ENCODE assay signal across 22 cellular contexts in the genomic region with DNA sequence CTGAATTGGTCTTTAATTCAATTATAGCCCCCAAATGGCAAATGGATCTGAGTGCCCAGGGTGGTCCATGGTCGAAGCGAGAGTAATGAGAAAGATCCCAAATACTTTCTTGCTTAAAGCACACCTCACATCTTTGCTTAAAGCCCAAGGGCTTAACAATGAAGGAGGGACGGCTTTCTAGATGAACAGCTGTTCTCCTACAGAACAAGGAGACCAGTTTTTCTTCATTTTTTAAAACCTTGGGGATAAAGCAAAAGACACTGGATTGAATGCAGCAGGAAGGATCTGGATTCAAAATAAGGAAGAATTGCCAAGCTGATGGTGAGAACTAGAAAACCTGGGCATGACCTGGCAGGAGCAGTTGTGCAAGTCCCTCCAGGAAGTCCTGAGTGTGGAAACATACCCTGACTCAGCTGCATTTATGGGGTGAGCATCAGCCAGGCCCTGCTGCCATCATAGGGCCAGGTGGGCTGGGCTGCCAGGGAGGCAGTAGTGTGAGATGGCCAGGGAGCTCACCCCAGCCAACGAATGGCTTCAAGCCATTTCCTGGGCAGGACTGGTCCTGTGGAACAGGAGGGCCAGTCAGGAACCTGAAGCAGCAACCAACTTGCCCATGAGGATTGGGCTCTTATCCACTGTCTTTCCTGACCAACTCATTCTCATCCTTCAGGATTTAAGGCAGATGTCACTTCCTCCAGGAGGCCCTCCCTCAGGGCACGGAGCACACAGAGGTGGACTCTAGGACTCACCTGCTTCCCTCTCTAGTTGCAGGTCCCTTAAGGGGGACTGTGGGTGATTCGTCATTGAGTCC. TPM values are rescaled to one million over a fixed set of nuclear protein-coding genes. Genes with fewer than 3 reads are reported as not detected.
DNase-seq lines count a peak whose midpoint lies in the region; ATAC-seq and TF ChIP-seq lines count a peak whose summit lies in the region.
"Had no signal": no experiment of that assay in that cellular context is flagged by ENCODE, and none has a peak within 500 bp of the region (broad histone marks: within the 10 kb centered on the region; RNA-seq: fewer than 3 reads in every experiment).

No MANE protein-coding gene starts in this region.

- TF ChIP-seq POLR2A in esophagus squamous epithelium (IDR thresholded peaks at IDR 0.05): no peak
- TF ChIP-seq POLR2A in vagina (IDR thresholded peaks at IDR 0.05): no peak

- H3K4me1 ChIP-seq in RWPE2 (ENCODE audit: insufficient read depth, poor library complexity, severe bottlenecking): peaks cover 28% of the 10 kb centered on the region
- H3K4me1 ChIP-seq in esophagus squamous epithelium: peaks cover 18 to 68% (median 20%) of the 10 kb centered on the region in 3 donors
- peaks cover 8% of the 10 kb centered on the region for H3K4me1 ChIP-seq in vagina
- no peaks in the 10 kb centered on the region for H3K4me1 ChIP-seq in left lung
- no peaks in the 10 kb centered on the region for H3K4me1 ChIP-seq in psoas muscle
- H3K4me1 ChIP-seq: BE2C, tibial artery had no signal

- POLR2A ChIA-PET in activated CD4-positive, alpha-beta memory T cell treated with anti-CD3 and anti-CD28 coated beads, Interleukin-2, amount 10 ng/mL, durations not matched to agents 7 days and 5 days (lab: Charles Lee): no interaction called here
- POLR2A ChIA-PET in activated CD4-positive, alpha-beta memory T cell treated with anti-CD3 and anti-CD28 coated beads for 36 hours (lab: Charles Lee): no interaction called here

- H3K9me3 ChIP-seq in RWPE2 (ENCODE audit: severe bottlenecking) (no peaks in the 10 kb centered on the region), esophagus squamous epithelium (no peaks in the 10 kb centered on the region), vagina (no peaks in the 10 kb centered on the region), left lung (no peaks in the 10 kb centered on the region), psoas muscle (no peaks in the 10 kb centered on the region)
- H3K9me3 ChIP-seq: BE2C had no signal

- no peak overlapping the region for H3K4me3 ChIP-seq in RWPE2 (ENCODE audit: severe bottlenecking)
- no peak overlapping the region for H3K4me3 ChIP-seq in esophagus squamous epithelium
- no peak overlapping the region for H3K4me3 ChIP-seq in vagina
- no peak overlapping the region for H3K4me3 ChIP-seq in left lung
- H3K4me3 ChIP-seq in psoas muscle: no peak overlapping the region
- H3K4me3 ChIP-seq: dorsolateral prefrontal cortex, tibial artery had no signal

- ATAC-seq in RWPE2 (ENCODE audit: low read depth) (peak; percentile 97), left lung (no peak), psoas muscle (no peak)
- ATAC-seq: activated CD4-positive, alpha-beta T cell treated with anti-CD3 and anti-CD28 coated beads for 36 hours; stimulated activated memory B cell treated with anti-CD40 and anti-IgM and Interleukin-4, amounts not matched to agents 10 μg/mL and 1 μg/mL and 100 μg/mL, for 72 hours had no signal

- H3K4me3 Mint-ChIP-seq in activated CD4-positive, alpha-beta memory T cell treated with anti-CD3 and anti-CD28 coated beads, Interleukin-2, amount 10 ng/mL, durations not matched to agents 7 days and 5 days: no peak overlapping the region
- no peak overlapping the region for H3K4me3 Mint-ChIP-seq in activated CD4-positive, alpha-beta memory T cell treated with anti-CD3 and anti-CD28 coated beads for 36 hours
- H3K4me3 Mint-ChIP-seq: activated CD4-positive, alpha-beta T cell treated with anti-CD3 and anti-CD28 coated beads for 36 hours; stimulated activated memory B cell treated with anti-CD40 and anti-IgM and Interleukin-4, amounts not matched to agents 10 μg/mL and 1 μg/mL and 100 μg/mL, for 72 hours had no signal

- intact Hi-C loops in activated CD4-positive, alpha-beta memory T cell treated with anti-CD3 and anti-CD28 coated beads for 36 hours (cut with micrococcal nuclease): no loop called here
- intact Hi-C loops in esophagus squamous epithelium (cut with DNase I) (no loop called here), vagina (cut with DNase I) (no loop called here), left lung (cut with DNase I) (no loop called here), psoas muscle (cut with DNase I) (no loop called here)

- H3K36me3 Mint-ChIP-seq in activated CD4-positive, alpha-beta memory T cell treated with anti-CD3 and anti-CD28 coated beads, Interleukin-2, amount 10 ng/mL, durations not matched to agents 7 days and 5 days (ENCODE audit: low read depth): no peaks in the 10 kb centered on the region
- H3K36me3 Mint-ChIP-seq in activated CD4-positive, alpha-beta memory T cell treated with anti-CD3 and anti-CD28 coated beads for 36 hours: no peaks in the 10 kb centered on the region
- H3K36me3 Mint-ChIP-seq: stimulated activated memory B cell treated with anti-CD40 and anti-IgM and Interleukin-4, amounts not matched to agents 10 μg/mL and 1 μg/mL and 100 μg/mL, for 72 hours had no signal

- CTCF ChIA-PET in activated CD4-positive, alpha-beta memory T cell treated with anti-CD3 and anti-CD28 coated beads, Interleukin-2, amount 10 ng/mL, durations not matched to agents 7 days and 5 days (lab: Charles Lee): no interaction called here
- CTCF ChIA-PET in activated CD4-positive, alpha-beta memory T cell treated with anti-CD3 and anti-CD28 coated beads for 36 hours (lab: Charles Lee): no interaction called here

- peaks cover 33% of the 10 kb centered on the region for H3K27me3 Mint-ChIP-seq in activated CD4-positive, alpha-beta memory T cell treated with anti-CD3 and anti-CD28 coated beads, Interleukin-2, amount 10 ng/mL, durations not matched to agents 7 days and 5 days
- H3K27me3 Mint-ChIP-seq in activated CD4-positive, alpha-beta memory T cell treated with anti-CD3 and anti-CD28 coated beads for 36 hours: peaks cover 13% of the 10 kb centered on the region

- H3K27me3 ChIP-seq in RWPE2 (ENCODE audit: insufficient read depth, poor library complexity, severe bottlenecking): no peaks in the 10 kb centered on the region
- peaks cover 0 to 22% (median 0%) of the 10 kb centered on the region in 4 donors for H3K27me3 ChIP-seq in esophagus squamous epithelium
- H3K27me3 ChIP-seq in vagina: no peaks in the 10 kb centered on the region
- peaks cover 0 to 37% of the 10 kb centered on the region in 2 donors for H3K27me3 ChIP-seq in left lung
- H3K27me3 ChIP-seq in psoas muscle (ENCODE audit: insufficient read depth in 3 of 3, low read length in 2 of 3): peaks cover 9 to 15% (median 11%) of the 10 kb centered on the region in 3 donors

- no peaks in the 10 kb centered on the region for H3K36me3 ChIP-seq in RWPE2 (ENCODE audit: low read depth)
- H3K36me3 ChIP-seq in esophagus squamous epithelium: no peaks in the 10 kb centered on the region
- no peaks in the 10 kb centered on the region for H3K36me3 ChIP-seq in vagina
- no peaks in the 10 kb centered on the region for H3K36me3 ChIP-seq in left lung
- H3K36me3 ChIP-seq in psoas muscle (ENCODE audit: insufficient read depth in 1 of 2, low read depth in 1 of 2): no peaks in the 10 kb centered on the region
- H3K36me3 ChIP-seq: BE2C, tibial artery had no signal

- peak overlapping the region; percentile 79 for H3K27ac ChIP-seq in RWPE2 (ENCODE audit: poor library complexity, severe bottlenecking)
- peak overlapping the region; percentile 86 to 93 (median 90) for H3K27ac ChIP-seq in esophagus squamous epithelium
- H3K27ac ChIP-seq in vagina: peak overlapping the region; percentile 75
- H3K27ac ChIP-seq in left lung: no peak overlapping the region
- no peak overlapping the region for H3K27ac ChIP-seq in psoas muscle
- H3K27ac ChIP-seq: dorsolateral prefrontal cortex, tibial artery had no signal

- no peaks in the 10 kb centered on the region for H3K4me1 Mint-ChIP-seq in activated CD4-positive, alpha-beta memory T cell treated with anti-CD3 and anti-CD28 coated beads, Interleukin-2, amount 10 ng/mL, durations not matched to agents 7 days and 5 days
- H3K4me1 Mint-ChIP-seq in activated CD4-positive, alpha-beta memory T cell treated with anti-CD3 and anti-CD28 coated beads for 36 hours (ENCODE audit: low read depth): no peaks in the 10 kb centered on the region
- H3K4me1 Mint-ChIP-seq: activated CD4-positive, alpha-beta T cell treated with anti-CD3 and anti-CD28 coated beads for 36 hours; stimulated activated memory B cell treated with anti-CD40 and anti-IgM and Interleukin-4, amounts not matched to agents 10 μg/mL and 1 μg/mL and 100 μg/mL, for 72 hours had no signal

- TF ChIP-seq CTCF in RWPE2 (IDR thresholded peaks at IDR 0.05; ENCODE audit: poor library complexity, severe bottlenecking) (no peak), esophagus squamous epithelium (IDR thresholded peaks at IDR 0.05) (no peak), vagina (IDR thresholded peaks at IDR 0.05) (no peak), left lung (IDR thresholded peaks at IDR 0.05) (no peak), psoas muscle (IDR thresholded peaks at IDR 0.05) (no peak)

- DNase-seq in activated CD4-positive, alpha-beta memory T cell treated with anti-CD3 and anti-CD28 coated beads, Interleukin-2, amount 10 ng/mL, durations not matched to agents 7 days and 5 days: peak; percentile 10
- no peak for DNase-seq in activated CD4-positive, alpha-beta memory T cell treated with anti-CD3 and anti-CD28 coated beads for 36 hours
- DNase-seq in RWPE2 (ENCODE audit: low spot score) (peak; percentile 94), esophagus squamous epithelium (lab: John Stamatoyannopoulos, UW) (no peak), vagina (ENCODE audit: extremely low spot score in 2 of 2) (peak in 1 of 2 donors; percentile 87), left lung (no peak), OCI-M2 (lab: John Stamatoyannopoulos, UW; ENCODE audit: unreplicated experiment) (no peak), psoas muscle (no peak)
- DNase-seq: 8988T; activated CD4-positive, alpha-beta T cell treated with anti-CD3 and anti-CD28 coated beads for 36 hours; activated CD8-positive, alpha-beta memory T cell treated with anti-CD3 and anti-CD28 coated beads, Interleukin-2, amount 50 U/mL, for 48 hours; BE2C; caudate nucleus; dorsolateral prefrontal cortex; GOT3; MM.1S; NCI-H187 treated with DMSO at 0.1 percent for 48 hours; NCI-H226; tibial artery had no signal

- 37 to 38% methylated on average over 3 to 5 of the region's 6 CpGs for WGBS in esophagus squamous epithelium, 2 donors
- WGBS in psoas muscle, 3 donors: 53 to 59% (median 57%) methylated on average over 6 of the region's 6 CpGs

- H3K27ac Mint-ChIP-seq in activated CD4-positive, alpha-beta memory T cell treated with anti-CD3 and anti-CD28 coated beads, Interleukin-2, amount 10 ng/mL, durations not matched to agents 7 days and 5 days: no peak overlapping the region
- no peak overlapping the region for H3K27ac Mint-ChIP-seq in activated CD4-positive, alpha-beta memory T cell treated with anti-CD3 and anti-CD28 coated beads for 36 hours
- H3K27ac Mint-ChIP-seq: activated CD4-positive, alpha-beta T cell treated with anti-CD3 and anti-CD28 coated beads for 36 hours; stimulated activated memory B cell treated with anti-CD40 and anti-IgM and Interleukin-4, amounts not matched to agents 10 μg/mL and 1 μg/mL and 100 μg/mL, for 72 hours had no signal

- no peaks in the 10 kb centered on the region for H3K9me3 Mint-ChIP-seq in activated CD4-positive, alpha-beta memory T cell treated with anti-CD3 and anti-CD28 coated beads, Interleukin-2, amount 10 ng/mL, durations not matched to agents 7 days and 5 days
- no peaks in the 10 kb centered on the region for H3K9me3 Mint-ChIP-seq in activated CD4-positive, alpha-beta memory T cell treated with anti-CD3 and anti-CD28 coated beads for 36 hours
- H3K9me3 Mint-ChIP-seq: stimulated activated memory B cell treated with anti-CD40 and anti-IgM and Interleukin-4, amounts not matched to agents 10 μg/mL and 1 μg/mL and 100 μg/mL, for 72 hours had no signal

RNA-seq across cellular contexts. Expression of a gene that starts 18.4 kb away (rescaled TPM):
- not detected for total RNA-seq in activated CD4-positive, alpha-beta memory T cell treated with anti-CD3 and anti-CD28 coated beads, Interleukin-2, amount 10 ng/mL, durations not matched to agents 7 days and 5 days
- total RNA-seq in activated CD4-positive, alpha-beta memory T cell treated with anti-CD3 and anti-CD28 coated beads for 36 hours: not detected
- total RNA-seq in esophagus squamous epithelium (1,000 to 10,000 TPM; 2,342 to 7,076 (median 3,336) TPM), vagina (1,938 TPM), left lung (not detected), psoas muscle (under 1 TPM in 2 of 4 donors, not detected in 2; 0.30 to 0.32 TPM)
- polyA plus RNA-seq in psoas muscle: under 1 TPM in 2 of 3 donors, not detected in 1; 0.55 to 0.66 TPM
- total RNA-seq: activated CD4-positive, alpha-beta T cell treated with anti-CD3 and anti-CD28 coated beads for 36 hours; epithelial cell of proximal tubule; glomerular endothelial cell had no signal

Comparison
In these comparisons a context has a peak if more than half of its experiments do, and no peak if none do; other contexts are left out.
1. DNase-seq: peak in activated CD4-positive, alpha-beta memory T cell treated with anti-CD3 and anti-CD28 coated beads, Interleukin-2, amount 10 ng/mL, durations not matched to agents 7 days and 5 days (single experiment) and RWPE2 (single experiment); none in activated CD4-positive, alpha-beta memory T cell treated with anti-CD3 and anti-CD28 coated beads for 36 hours (single experiment), esophagus squamous epithelium (single experiment), left lung (0 of 2), OCI-M2 (single experiment) and psoas muscle (0 of 2).
2. H3K27ac ChIP-seq: peak in RWPE2 (single experiment), esophagus squamous epithelium (4 of 4) and vagina (single experiment); none in left lung (0 of 2) and psoas muscle (single experiment).
3. RNA of a gene that starts 18.4 kb away (total RNA-seq): 2,342 to 7,076 TPM in esophagus squamous epithelium and 1,938 TPM in vagina (single experiment); 0.30 to 0.32 TPM in psoas muscle, not detected in left lung, not detected in activated CD4-positive, alpha-beta memory T cell treated with anti-CD3 and anti-CD28 coated beads, Interleukin-2, amount 10 ng/mL, durations not matched to agents 7 days and 5 days and not detected in activated CD4-positive, alpha-beta memory T cell treated with anti-CD3 and anti-CD28 coated beads for 36 hours; every median in the first group is over 1,000 times any median in the second.